10 cellular contexts compared by ENCODE assay signal in genomic region chr22:22922092-22922953, GRCh38. TPM values are rescaled to one million over a fixed set of nuclear protein-coding genes. Genes with fewer than 3 reads are reported as not detected.
"Had no signal": no experiment of that assay in that cellular context is flagged by ENCODE, and none has a peak within 500 bp of the region (broad histone marks: within the 10 kb centered on the region; RNA-seq: fewer than 3 reads in every experiment).

No MANE protein-coding gene starts in this region.

RNA-seq across cellular contexts. Expression of gene IGLL5, which starts 34.7 kb away (rescaled TPM):
- total RNA-seq: endothelial cell of umbilical vein, epithelial cell of proximal tubule, fibroblast of lung, foreskin keratinocyte, hepatocyte, lower leg skin, lung microvascular endothelial cell, osteocyte, prostate gland, smooth muscle cell had no signal
